20 cellular contexts compared by ENCODE assay signal in genomic region chr5:80956272-80956671, GRCh38.
"Had no signal": no experiment of that assay in that cellular context is flagged by ENCODE, and none has a peak within 500 bp of the region (broad histone marks: within the 10 kb centered on the region; RNA-seq: fewer than 3 reads in every experiment).

No MANE protein-coding gene starts in this region.

- H3K27ac Mint-ChIP-seq: activated CD8-positive, alpha-beta T cell treated with anti-CD3 and anti-CD28 coated beads for 36 hours; activated naive CD4-positive, alpha-beta T cell treated with anti-CD3 and anti-CD28 coated beads, Interleukin-2, amount 50 U/mL, for 72 hours; memory B cell; natural killer cell; stimulated activated memory B cell treated with anti-CD40 and anti-IgM and Interleukin-4, amounts not matched to agents 10 μg/mL and 1 μg/mL and 100 μg/mL, for 72 hours; T-helper 17 cell had no signal

- H3K27me3 ChIP-seq: brain microvascular endothelial cell, vagina had no signal

- H3K36me3 Mint-ChIP-seq: natural killer cell; stimulated activated memory B cell treated with anti-CD40 and anti-IgM and Interleukin-4, amounts not matched to agents 10 μg/mL and 1 μg/mL and 100 μg/mL, for 72 hours had no signal

- ATAC-seq: activated CD8-positive, alpha-beta T cell treated with anti-CD3 and anti-CD28 coated beads for 36 hours; activated naive CD4-positive, alpha-beta T cell treated with anti-CD3 and anti-CD28 coated beads, Interleukin-2, amount 50 U/mL, for 72 hours; activated T-cell treated with anti-CD3 and anti-CD28 coated beads, Interleukin-2, amount 50 U/mL, for 4 hours; left ventricle myocardium superior; mucosa of descending colon; natural killer cell; stimulated activated memory B cell treated with anti-CD40 and anti-IgM and Interleukin-4, amounts not matched to agents 10 μg/mL and 1 μg/mL and 100 μg/mL, for 72 hours; T-helper 17 cell had no signal

- H3K4me3 Mint-ChIP-seq: activated CD8-positive, alpha-beta T cell treated with anti-CD3 and anti-CD28 coated beads for 36 hours; activated T-cell treated with anti-CD3 and anti-CD28 coated beads, Interleukin-2, amount 50 U/mL, for 4 hours; memory B cell; natural killer cell; stimulated activated memory B cell treated with anti-CD40 and anti-IgM and Interleukin-4, amounts not matched to agents 10 μg/mL and 1 μg/mL and 100 μg/mL, for 72 hours; T-helper 17 cell had no signal

- H3K9me3 Mint-ChIP-seq: activated CD8-positive, alpha-beta T cell treated with anti-CD3 and anti-CD28 coated beads for 36 hours; activated T-cell treated with anti-CD3 and anti-CD28 coated beads, Interleukin-2, amount 50 U/mL, for 4 hours; natural killer cell had no signal

- H3K36me3 ChIP-seq: brain microvascular endothelial cell, neutrophil, tibial artery, vagina had no signal

- H3K27ac ChIP-seq: brain microvascular endothelial cell, epithelial cell of prostate, neutrophil, tibial artery, vagina had no signal

- DNase-seq: activated CD4-positive, alpha-beta T cell treated with anti-CD3 and anti-CD28 coated beads for 4 hours; activated CD8-positive, alpha-beta T cell treated with anti-CD3 and anti-CD28 coated beads for 36 hours; activated effector memory CD4-positive, alpha-beta T cell treated with anti-CD3 and anti-CD28 coated beads, Interleukin-2, amount 50 U/mL, for 16 hours; activated T-cell treated with anti-CD3 and anti-CD28 coated beads, Interleukin-2, amount 50 U/mL, for 4 hours; amniotic stem cell; brain microvascular endothelial cell; effector CD8-positive, alpha-beta T cell; hippocampal formation; left ventricle myocardium superior; mucosa of descending colon; natural killer cell; stimulated activated CD4-positive, alpha-beta T cell treated with anti-CD3 and anti-CD28 coated beads, Interleukin-2, amount 100 ng/mL, for 48 hours; T-helper 17 cell; tibial artery had no signal

- H3K9me3 ChIP-seq: mucosa of descending colon, neutrophil, tibial artery, vagina had no signal

- H3K27me3 Mint-ChIP-seq: activated CD8-positive, alpha-beta T cell treated with anti-CD3 and anti-CD28 coated beads for 36 hours; T-helper 17 cell had no signal

- H3K4me3 ChIP-seq: mucosa of descending colon, tibial artery, vagina had no signal
